Comparison of ENCODE assay signal across 9 cellular contexts in genomic region chr1:185338719-185339622, GRCh38. TPM values are rescaled to one million over a fixed set of nuclear protein-coding genes. Genes with fewer than 3 reads are reported as not detected.
A peak's percentile ranks its signal among the peaks of the same experiment; 100 is the strongest.
DNase-seq lines count a peak whose midpoint lies in the region; ATAC-seq and TF ChIP-seq lines count a peak whose summit lies in the region.
"Had no signal": no experiment of that assay in that cellular context is flagged by ENCODE, and none has a peak within 500 bp of the region (broad histone marks: within the 10 kb centered on the region; RNA-seq: fewer than 3 reads in every experiment).

No MANE protein-coding gene starts in this region.

- ATAC-seq in GM18870 (IDR thresholded peaks at IDR 0.05; ENCODE audit: unreplicated experiment) (peak; percentile 96), HG03039 (IDR thresholded peaks at IDR 0.05; ENCODE audit: unreplicated experiment) (peak; percentile 96)
- ATAC-seq: body of pancreas had no signal

- no peak for TF ChIP-seq CTCF in AG09309 (IDR thresholded peaks at IDR 0.05; ENCODE audit: control insufficient read depth, insufficient read depth, low read depth, low read length, missing control alignments)

- intact Hi-C loops in cardiac septum (cut with DNase I): no loop called here

- DNase-seq in AG09309 (ENCODE audit: low read depth): peak; percentile 28
- peak; percentile 90 for DNase-seq in SKM-1 (lab: John Stamatoyannopoulos, UW; ENCODE audit: unreplicated experiment)
- DNase-seq in cardiac septum (ENCODE audit: low spot score): peak; percentile 87
- DNase-seq in iPS-NIHi7 (ENCODE audit: extremely low spot score): no peak
- DNase-seq in NCI-H146 (lab: John Stamatoyannopoulos, UW): no peak
- DNase-seq in EL: no peak

- H3K4me3 ChIP-seq in AG09309 (ENCODE audit: control insufficient read depth, low read depth, low read length): no peak overlapping the region
- H3K4me3 ChIP-seq: body of pancreas had no signal

RNA-seq across cellular contexts. Expression of gene IVNS1ABP, which starts 21.9 kb away (rescaled TPM):
- 116 TPM for total RNA-seq in cardiac septum

Comparison
In these comparisons a context has a peak if more than half of its experiments do, and no peak if none do; other contexts are left out.
1. DNase-seq: peak in AG09309 (single experiment), SKM-1 (single experiment) and cardiac septum (single experiment); none in iPS-NIHi7 (single experiment), NCI-H146 (single experiment) and EL (single experiment).